In the genomic region with DNA sequence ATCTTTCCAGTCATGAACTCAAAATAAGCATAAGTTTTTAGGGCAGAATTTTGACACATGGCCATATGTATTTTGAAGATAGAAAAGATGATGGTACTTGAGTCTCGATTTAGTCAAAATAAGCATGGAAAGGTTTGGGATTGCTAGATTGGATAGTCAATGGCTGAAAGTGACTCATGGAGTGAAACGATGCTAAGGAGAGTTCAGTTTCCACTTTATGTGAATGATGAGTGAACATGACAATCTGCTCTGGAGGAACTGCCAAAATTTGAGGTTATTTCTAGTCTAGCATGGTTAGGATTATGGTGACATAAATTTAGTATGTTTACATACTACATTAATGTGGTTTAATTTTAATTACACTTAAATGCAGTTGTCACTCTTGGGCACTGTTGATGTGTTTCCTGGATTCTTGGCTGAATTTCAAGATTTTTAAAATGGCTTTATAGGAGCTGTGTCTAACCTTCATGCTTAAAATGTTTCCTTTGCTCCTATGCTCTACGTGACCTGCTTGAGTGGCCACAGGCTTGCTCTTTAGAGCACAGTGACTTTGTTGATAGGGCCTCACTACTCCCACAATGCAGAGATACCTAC, we compare ENCODE assay signal across 1 cellular context.
TF ChIP-seq lines count a peak whose summit lies in the region.

No MANE protein-coding gene starts in this region.

TF ChIP-seq in HEK293, 187 proteins besides CTCF, POLR2A, EP300 and RAD21 (continued from another document and continues in another):
- no peak for TF ChIP-seq PRDM4 (tag by site-specific recombination; IDR thresholded peaks at IDR 0.05)
- TF ChIP-seq, protein P1, sequence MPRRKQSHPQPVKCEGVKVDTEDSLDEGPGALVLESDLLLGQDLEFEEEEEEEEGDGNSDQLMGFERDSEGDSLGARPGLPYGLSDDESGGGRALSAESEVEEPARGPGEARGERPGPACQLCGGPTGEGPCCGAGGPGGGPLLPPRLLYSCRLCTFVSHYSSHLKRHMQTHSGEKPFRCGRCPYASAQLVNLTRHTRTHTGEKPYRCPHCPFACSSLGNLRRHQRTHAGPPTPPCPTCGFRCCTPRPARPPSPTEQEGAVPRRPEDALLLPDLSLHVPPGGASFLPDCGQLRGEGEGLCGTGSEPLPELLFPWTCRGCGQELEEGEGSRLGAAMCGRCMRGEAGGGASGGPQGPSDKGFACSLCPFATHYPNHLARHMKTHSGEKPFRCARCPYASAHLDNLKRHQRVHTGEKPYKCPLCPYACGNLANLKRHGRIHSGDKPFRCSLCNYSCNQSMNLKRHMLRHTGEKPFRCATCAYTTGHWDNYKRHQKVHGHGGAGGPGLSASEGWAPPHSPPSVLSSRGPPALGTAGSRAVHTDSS (tag by site-specific recombination; IDR thresholded peaks at IDR 0.05) = no peak
- TF ChIP-seq ZNF600 (tag by site-specific recombination; IDR thresholded peaks at IDR 0.05) = peak; percentile 61; the same call in 1 of the 2 replicates
- TF ChIP-seq ZNF664 (tag by site-specific recombination; IDR thresholded peaks at IDR 0.05) = no peak
- no peak for TF ChIP-seq ZNF157 (tag by site-specific recombination; IDR thresholded peaks at IDR 0.05)
- TF ChIP-seq ZSCAN23 (tag by site-specific recombination; IDR thresholded peaks at IDR 0.05) = no peak
- TF ChIP-seq EGR2 (tag by site-specific recombination; IDR thresholded peaks at IDR 0.05; ENCODE audit: low read depth) = no peak
- no peak for TF ChIP-seq ZNF426 (tag by site-specific recombination; IDR thresholded peaks at IDR 0.05)
- no peak for TF ChIP-seq ZNF48 (tag by site-specific recombination; IDR thresholded peaks at IDR 0.05)
- TF ChIP-seq ZNF433 (tag by site-specific recombination; IDR thresholded peaks at IDR 0.05; ENCODE audit: low read depth) = no peak
- no peak for TF ChIP-seq HOXC10 (CRISPR knock-in tag; IDR thresholded peaks at IDR 0.05)
- TF ChIP-seq ZNF221 (tag by site-specific recombination; IDR thresholded peaks at IDR 0.05; ENCODE audit: borderline replicate concordance) = no peak
- TF ChIP-seq REPIN1 (tag by site-specific recombination; IDR thresholded peaks at IDR 0.05; ENCODE audit: low read depth) = no peak
- TF ChIP-seq PRDM2 (tag by site-specific recombination; IDR thresholded peaks at IDR 0.05; ENCODE audit: borderline replicate concordance) = no peak
- TF ChIP-seq YY1 (tag by site-specific recombination; IDR thresholded peaks at IDR 0.05) = no peak
- no peak for TF ChIP-seq ZFHX2 (tag by site-specific recombination; conservative IDR thresholded peaks at IDR 0.05)
- no peak for TF ChIP-seq ZNF132 (tag by site-specific recombination; IDR thresholded peaks at IDR 0.05; ENCODE audit: borderline replicate concordance)
- TF ChIP-seq ZNF610 (tag by site-specific recombination; IDR thresholded peaks at IDR 0.05; ENCODE audit: borderline replicate concordance) = no peak
- no peak for TF ChIP-seq ZNF571 (tag by site-specific recombination; IDR thresholded peaks at IDR 0.05)
- no peak for TF ChIP-seq ZNF830 (tag by site-specific recombination; IDR thresholded peaks at IDR 0.05; ENCODE audit: low read depth)
- 0 out of 2 replicates have a peak, but pooled peaks have one; percentile 22 for TF ChIP-seq ZNF24 (tag by site-specific recombination; IDR thresholded peaks at IDR 0.05)
- TF ChIP-seq TRIM28 (IDR thresholded peaks at IDR 0.05; ENCODE audit: borderline replicate concordance, low read length) = no peak
- TF ChIP-seq ZNF292 (tag by site-specific recombination; IDR thresholded peaks at IDR 0.05; ENCODE audit: borderline replicate concordance, low read depth) = no peak
- TF ChIP-seq ZNF184 (tag by site-specific recombination; IDR thresholded peaks at IDR 0.05) = 0 out of 2 replicates have a peak, but pooled peaks have one; percentile 53
- TF ChIP-seq ZNF19 (tag by site-specific recombination; IDR thresholded peaks at IDR 0.05; ENCODE audit: low read depth) = no peak
- TF ChIP-seq ZNF792 (tag by site-specific recombination; IDR thresholded peaks at IDR 0.05) = no peak
- no peak for TF ChIP-seq ZNF768 (tag by site-specific recombination; IDR thresholded peaks at IDR 0.05)
- no peak for TF ChIP-seq ZNF350 (tag by site-specific recombination; IDR thresholded peaks at IDR 0.05)
- no peak for TF ChIP-seq ZNF596 (tag by site-specific recombination; IDR thresholded peaks at IDR 0.05)
- TF ChIP-seq REST (tag by site-specific recombination; IDR thresholded peaks at IDR 0.05) = no peak
- TF ChIP-seq ZNF529 (tag by site-specific recombination; IDR thresholded peaks at IDR 0.05; ENCODE audit: insufficient replicate concordance) = no peak
- no peak for TF ChIP-seq ZNF76 (tag by site-specific recombination; IDR thresholded peaks at IDR 0.05; ENCODE audit: borderline replicate concordance, low read depth)
- TF ChIP-seq ZNF585B (tag by site-specific recombination; IDR thresholded peaks at IDR 0.05) = no peak
- no peak for TF ChIP-seq ZNF521 (tag by site-specific recombination; IDR thresholded peaks at IDR 0.05)
- TF ChIP-seq, protein P2, sequence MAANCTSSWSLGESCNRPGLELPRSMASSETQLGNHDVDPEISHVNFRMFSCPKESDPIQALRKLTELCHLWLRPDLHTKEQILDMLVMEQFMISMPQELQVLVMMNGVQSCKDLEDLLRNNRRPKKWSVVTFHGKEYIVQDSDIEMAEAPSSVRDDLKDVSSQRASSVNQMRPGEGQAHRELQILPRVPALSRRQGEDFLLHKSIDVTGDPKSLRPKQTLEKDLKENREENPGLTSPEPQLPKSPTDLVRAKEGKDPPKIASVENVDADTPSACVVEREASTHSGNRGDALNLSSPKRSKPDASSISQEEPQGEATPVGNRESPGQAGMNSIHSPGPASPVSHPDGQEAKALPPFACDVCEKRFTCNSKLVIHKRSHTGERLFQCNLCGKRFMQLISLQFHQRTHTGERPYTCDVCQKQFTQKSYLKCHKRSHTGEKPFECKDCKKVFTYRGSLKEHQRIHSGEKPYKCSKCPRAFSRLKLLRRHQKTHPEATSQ (tag by site-specific recombination; IDR thresholded peaks at IDR 0.05) = no peak
- TF ChIP-seq ZFP3 (tag by site-specific recombination; IDR thresholded peaks at IDR 0.05; ENCODE audit: low read depth) = no peak
- no peak for TF ChIP-seq ZNF558 (tag by site-specific recombination; IDR thresholded peaks at IDR 0.05)
- 0 out of 2 replicates have a peak, but pooled peaks have one; percentile 10 for TF ChIP-seq ZFP69B (tag by site-specific recombination; IDR thresholded peaks at IDR 0.05)
- TF ChIP-seq, protein P3, sequence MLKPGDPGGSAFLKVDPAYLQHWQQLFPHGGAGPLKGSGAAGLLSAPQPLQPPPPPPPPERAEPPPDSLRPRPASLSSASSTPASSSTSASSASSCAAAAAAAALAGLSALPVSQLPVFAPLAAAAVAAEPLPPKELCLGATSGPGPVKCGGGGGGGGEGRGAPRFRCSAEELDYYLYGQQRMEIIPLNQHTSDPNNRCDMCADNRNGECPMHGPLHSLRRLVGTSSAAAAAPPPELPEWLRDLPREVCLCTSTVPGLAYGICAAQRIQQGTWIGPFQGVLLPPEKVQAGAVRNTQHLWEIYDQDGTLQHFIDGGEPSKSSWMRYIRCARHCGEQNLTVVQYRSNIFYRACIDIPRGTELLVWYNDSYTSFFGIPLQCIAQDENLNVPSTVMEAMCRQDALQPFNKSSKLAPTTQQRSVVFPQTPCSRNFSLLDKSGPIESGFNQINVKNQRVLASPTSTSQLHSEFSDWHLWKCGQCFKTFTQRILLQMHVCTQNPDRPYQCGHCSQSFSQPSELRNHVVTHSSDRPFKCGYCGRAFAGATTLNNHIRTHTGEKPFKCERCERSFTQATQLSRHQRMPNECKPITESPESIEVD (tag by site-specific recombination; IDR thresholded peaks at IDR 0.05) = peak; percentile 56
- TF ChIP-seq ZNF501 (tag by site-specific recombination; IDR thresholded peaks at IDR 0.05) = no peak
- TF ChIP-seq ZNF10 (tag by site-specific recombination; IDR thresholded peaks at IDR 0.05) = peak; percentile 6; the same call in 1 of the 2 replicates
- no peak for TF ChIP-seq YY2 (tag by site-specific recombination; IDR thresholded peaks at IDR 0.05)
- no peak for TF ChIP-seq ZNF174 (tag by site-specific recombination; IDR thresholded peaks at IDR 0.05)
